28 cellular contexts compared by ENCODE assay signal in genomic region chr2:151056870-151057269, GRCh38.
A peak's percentile ranks its signal among the peaks of the same experiment; 100 is the strongest.
DNase-seq lines count a peak whose midpoint lies in the region; ATAC-seq, FAIRE-seq and TF ChIP-seq lines count a peak whose summit lies in the region.
"Had no signal": no experiment of that assay in that cellular context is flagged by ENCODE, and none has a peak within 500 bp of the region (broad histone marks: within the 10 kb centered on the region; RNA-seq: fewer than 3 reads in every experiment).

No MANE protein-coding gene starts in this region.

- no peaks in the 10 kb centered on the region for H3K36me3 Mint-ChIP-seq in dendritic cell treated with granulocyte-macrophage colony-stimulating factor and Interleukin-4, amounts not matched to agents 40 ng/mL and 50 ng/mL, for 4 days (ENCODE audit: low read depth)

- DNase-seq in AG10803 (ENCODE audit: low read depth), result peak; percentile 57
- DNase-seq in MV-4-11 (lab: John Stamatoyannopoulos, UW), result peak; percentile 6
- DNase-seq in kidney, result no peak
- no peak for DNase-seq in LoVo (ENCODE audit: low spot score)
- no peak for DNase-seq in transverse colon
- no peak for DNase-seq in left ventricle myocardium superior
- DNase-seq: activated CD4-positive, alpha-beta memory T cell treated with anti-CD3 and anti-CD28 coated beads, Interleukin-2, amount 10 ng/mL, durations not matched to agents 7 days and 5 days; activated gamma-delta T cell treated with Interleukin-2 at 50 U/mL for 16 hours; C1 segment of cervical spinal cord; glutamatergic neuron; H9; midbrain; NCI-H1048; NCI-H1930; NCI-H345; NCI-H774; right cardiac atrium; SHP77 treated with DMSO at 0.1 percent for 48 hours had no signal

- WGBS in transverse colon (ENCODE audit: low coverage in 1 of 2), 2 donors, result 69 to 79% methylated on average over 1 of the region's 1 CpG

- H3K4me3 Mint-ChIP-seq in dendritic cell treated with granulocyte-macrophage colony-stimulating factor and Interleukin-4, amounts not matched to agents 40 ng/mL and 50 ng/mL, for 4 days, result no peak overlapping the region
- H3K4me3 Mint-ChIP-seq: activated CD4-positive, alpha-beta memory T cell treated with anti-CD3 and anti-CD28 coated beads, Interleukin-2, amount 10 ng/mL, durations not matched to agents 7 days and 5 days; H9; nephron; type B pancreatic cell had no signal

- no peaks in the 10 kb centered on the region for H3K27me3 ChIP-seq in transverse colon
- H3K27me3 ChIP-seq: cardiac muscle cell had no signal

- no peak for TF ChIP-seq EP300 in transverse colon (IDR thresholded peaks at IDR 0.05; ENCODE audit: low read depth)

- FAIRE-seq in kidney (lab: Jason Lieb, UNC), result peak; percentile 6
- FAIRE-seq: A549, HTR-8/SVneo had no signal

- TF ChIP-seq CTCF in AG10803 (conservative IDR thresholded peaks at IDR 0.05; ENCODE audit: low read length) (no peak), kidney (IDR thresholded peaks at IDR 0.05; ENCODE audit: borderline replicate concordance, extremely low read depth, insufficient read depth) (no peak), transverse colon (IDR thresholded peaks at IDR 0.05) (no peak)

- H3K4me1 ChIP-seq in kidney (ENCODE audit: control insufficient read depth in 1 of 2, insufficient read depth in 1 of 2, low read depth in 1 of 2, low read length in 2 of 2) (no peaks in the 10 kb centered on the region), transverse colon (peaks cover 0 to 2% (median 0%) of the 10 kb centered on the region in 4 donors)
- H3K4me1 ChIP-seq: A549, parathyroid adenoma had no signal

- intact Hi-C loops in dendritic cell treated with granulocyte-macrophage colony-stimulating factor and Interleukin-4, amounts not matched to agents 40 ng/mL and 50 ng/mL, for 4 days (cut with micrococcal nuclease), result no loop called here
- intact Hi-C loops in kidney (cut with DNase I) (no loop called here), transverse colon (cut with DNase I; ENCODE audit: low total_unique reads) (loop anchor here (10.0 kb wide), 1 partner anchor 1462 kb away; no protein-coding TSS in a partner anchor), left ventricle myocardium superior (cut with micrococcal nuclease) (no loop called here)

- H3K36me3 ChIP-seq in kidney (ENCODE audit: control insufficient read depth in 1 of 2, insufficient read depth in 2 of 2, low read length in 2 of 2) (no peaks in the 10 kb centered on the region), transverse colon (no peaks in the 10 kb centered on the region)
- H3K36me3 ChIP-seq: cardiac muscle cell had no signal

- no peak for ATAC-seq in activated CD4-positive, CD25-positive, alpha-beta regulatory T cell treated with anti-CD3 and anti-CD28 coated beads, Interleukin-2, amount 50 U/mL, for 24 hours
- no peak for ATAC-seq in left ventricle myocardium superior
- ATAC-seq: A549, right cardiac atrium had no signal

- H3K4me3 ChIP-seq in AG10803 (ENCODE audit: low read length) (no peak overlapping the region), kidney (ENCODE audit: low read length in 2 of 2) (no peak overlapping the region), transverse colon (no peak overlapping the region)
- H3K4me3 ChIP-seq: A549, cardiac muscle cell had no signal

- in situ Hi-C loops in transverse colon (cut with MboI; ENCODE audit: low pct_ligation_motif_present in 1 of 4, low pct_unique_long_range_greater_than_20kb in 1 of 4, low sequenced_read_pairs in 3 of 4), result loop anchor here in 3 of 4 donors (10.0 to 25.0 kb wide), 3 partner anchors 1445 to 1462 kb away; no protein-coding TSS in a partner anchor

- H3K9me3 ChIP-seq in kidney (ENCODE audit: control insufficient read depth in 1 of 2, low read length in 2 of 2) (no peaks in the 10 kb centered on the region), transverse colon (no peaks in the 10 kb centered on the region)
- H3K9me3 ChIP-seq: A549 had no signal

- H3K9ac ChIP-seq in kidney (ENCODE audit: low read length in 2 of 2), result no peak overlapping the region
- H3K9ac ChIP-seq: KMS-11, parathyroid adenoma had no signal

- H3K4me1 Mint-ChIP-seq in dendritic cell treated with granulocyte-macrophage colony-stimulating factor and Interleukin-4, amounts not matched to agents 40 ng/mL and 50 ng/mL, for 4 days (ENCODE audit: low read depth), result peaks cover 6% of the 10 kb centered on the region
- H3K4me1 Mint-ChIP-seq: activated CD4-positive, alpha-beta memory T cell treated with anti-CD3 and anti-CD28 coated beads, Interleukin-2, amount 10 ng/mL, durations not matched to agents 7 days and 5 days had no signal

- TF ChIP-seq POLR2A in transverse colon (IDR thresholded peaks at IDR 0.05), result no peak

- peak overlapping the region; percentile 52 for H3K27ac Mint-ChIP-seq in dendritic cell treated with granulocyte-macrophage colony-stimulating factor and Interleukin-4, amounts not matched to agents 40 ng/mL and 50 ng/mL, for 4 days
- H3K27ac Mint-ChIP-seq: activated CD4-positive, alpha-beta memory T cell treated with anti-CD3 and anti-CD28 coated beads, Interleukin-2, amount 10 ng/mL, durations not matched to agents 7 days and 5 days; H9; nephron; type B pancreatic cell had no signal

- peaks cover under 1% of the 10 kb centered on the region for H3K9me3 Mint-ChIP-seq in dendritic cell treated with granulocyte-macrophage colony-stimulating factor and Interleukin-4, amounts not matched to agents 40 ng/mL and 50 ng/mL, for 4 days
- H3K9me3 Mint-ChIP-seq: activated CD4-positive, alpha-beta memory T cell treated with anti-CD3 and anti-CD28 coated beads, Interleukin-2, amount 10 ng/mL, durations not matched to agents 7 days and 5 days; H9; nephron; type B pancreatic cell had no signal

- H3K27ac ChIP-seq in kidney (ENCODE audit: low read depth in 2 of 2, low read length in 2 of 2) (no peak overlapping the region), transverse colon (no peak overlapping the region)
- H3K27ac ChIP-seq: A549, cardiac muscle cell, epithelial cell of prostate, KMS-11, parathyroid adenoma had no signal

- H3K27me3 Mint-ChIP-seq in dendritic cell treated with granulocyte-macrophage colony-stimulating factor and Interleukin-4, amounts not matched to agents 40 ng/mL and 50 ng/mL, for 4 days, result peaks cover 2% of the 10 kb centered on the region
- H3K27me3 Mint-ChIP-seq: type B pancreatic cell had no signal

Comparison
In these comparisons a context has a peak if more than half of its experiments do, and no peak if none do; other contexts are left out.
1. DNase-seq: peak in AG10803 (single experiment) and MV-4-11 (single experiment); none in kidney (single experiment), LoVo (single experiment), transverse colon (single experiment) and left ventricle myocardium superior (single experiment).